Comparison of ENCODE assay signal across 35 cellular contexts in genomic region chr14:104154246-104154645, GRCh38. TPM values are rescaled to one million over a fixed set of nuclear protein-coding genes. Genes with fewer than 3 reads are reported as not detected.
"Had no signal": no experiment of that assay in that cellular context is flagged by ENCODE, and none has a peak within 500 bp of the region (broad histone marks: within the 10 kb centered on the region; RNA-seq: fewer than 3 reads in every experiment).

No MANE protein-coding gene starts in this region.

- DNase-seq: activated B cell treated with CpG ODN at 0.5 μM for 24 hours; activated CD4-positive, alpha-beta memory T cell treated with anti-CD3 and anti-CD28 coated beads for 36 hours; activated CD4-positive, alpha-beta T cell treated with anti-CD3 and anti-CD28 coated beads for 4 hours; activated CD4-positive, alpha-beta T cell treated with anti-CD3 and anti-CD28 coated beads, Interleukin-2, amount 10 ng/mL, durations not matched to agents 24 days and 14 days; activated CD4-positive, alpha-beta T cell treated with anti-CD3 and anti-CD28 coated beads, Interleukin-2, amount 50 U/mL, for 1 hour; activated CD4-positive, alpha-beta T cell treated with anti-CD3 and anti-CD28 coated beads, Interleukin-2, amount 50 U/mL, for 4 hours; activated CD4-positive, CD25-positive, alpha-beta regulatory T cell treated with anti-CD3 and anti-CD28 coated beads, Interleukin-2, amount 50 U/mL, for 72 hours; activated CD8-positive, alpha-beta memory T cell treated with anti-CD3 and anti-CD28 coated beads, Interleukin-2, amount 50 U/mL, for 4 hours; activated CD8-positive, alpha-beta T cell treated with anti-CD3 and anti-CD28 coated beads for 36 hours; activated effector memory CD4-positive, alpha-beta T cell treated with anti-CD3 and anti-CD28 coated beads, Interleukin-2, amount 50 U/mL, for 16 hours; activated gamma-delta T cell treated with Interleukin-2 at 50 U/mL for 16 hours; activated naive CD4-positive, alpha-beta T cell; activated naive CD4-positive, alpha-beta T cell treated with anti-CD3 and anti-CD28 coated beads for 36 hours; activated naive CD4-positive, alpha-beta T cell treated with anti-CD3 and anti-CD28 coated beads, Interleukin-2, amount 50 U/mL, for 16 hours; activated naive CD8-positive, alpha-beta T cell treated with anti-CD3 and anti-CD28 coated beads for 36 hours; activated T-cell treated with anti-CD3 and anti-CD28 coated beads for 4 hours; activated T-cell treated with anti-CD3 and anti-CD28 coated beads, Interleukin-2, amount 50 U/mL, for 1 hour; activated T-cell treated with anti-CD3 and anti-CD28 coated beads, Interleukin-2, amount 50 U/mL, for 4 hours; activated T-cell treated with anti-CD3 and anti-CD28 coated beads, Interleukin-2, amount 50 U/mL, for 72 hours; adrenal gland; amniotic stem cell; aorta; body of pancreas; brain microvascular endothelial cell; central memory CD4-positive, alpha-beta T cell; T-helper 1 cell; T-helper 2 cell; T-helper 9 cell had no signal

- H3K27me3 ChIP-seq: adrenal gland, body of pancreas, brain microvascular endothelial cell had no signal

- H3K4me3 ChIP-seq: adrenal gland, body of pancreas had no signal

- H3K9me3 Mint-ChIP-seq: activated B cell treated with CpG ODN at 0.5 μM for 24 hours; activated CD4-positive, alpha-beta memory T cell treated with anti-CD3 and anti-CD28 coated beads for 36 hours; activated CD4-positive, alpha-beta T cell treated with anti-CD3 and anti-CD28 coated beads, Interleukin-2, amount 10 ng/mL, durations not matched to agents 24 days and 14 days; activated CD8-positive, alpha-beta T cell treated with anti-CD3 and anti-CD28 coated beads for 36 hours; activated naive CD4-positive, alpha-beta T cell treated with anti-CD3 and anti-CD28 coated beads for 36 hours; activated naive CD4-positive, alpha-beta T cell treated with anti-CD3 and anti-CD28 coated beads, Interleukin-2, amount 50 U/mL, for 72 hours; activated naive CD8-positive, alpha-beta T cell treated with anti-CD3 and anti-CD28 coated beads for 36 hours; activated T-cell treated with anti-CD3 and anti-CD28 coated beads, Interleukin-2, amount 50 U/mL, for 4 hours; activated T-cell treated with anti-CD3 and anti-CD28 coated beads, Interleukin-2, amount 50 U/mL, for 72 hours; activated T-helper 1 cell treated with anti-CD3 and anti-CD28 coated beads, Interleukin-12 subunit alpha, Interleukin-12 subunit beta, Interleukin-2, Interleukin-4 antibody, amounts not matched to agents 30 ng/mL and 10 ng/mL and 1 ng/mL, durations not matched to agents 14 hours and 24 hours and 36 hours; activated T-helper 17 cell treated with anti-CD3 and anti-CD28 coated beads, Interleukin-2, amount 50 U/mL, for 72 hours; T-helper 1 cell treated with Interleukin-12 subunit alpha and Interleukin-12 subunit beta and Interleukin-4 antibody, amounts not matched to agents 30 μg/mL and 1 μg/mL, for 36 hours; T-helper 2 cell treated with Interferon-gamma antibody and Interleukin-4, amounts not matched to agents 5 μg/mL and 100 μg/mL, for 36 hours had no signal

- H3K27ac ChIP-seq: adrenal gland, body of pancreas, brain microvascular endothelial cell, breast epithelium, VCaP had no signal

- ATAC-seq: activated CD8-positive, alpha-beta T cell treated with anti-CD3 and anti-CD28 coated beads for 36 hours; activated naive CD4-positive, alpha-beta T cell treated with anti-CD3 and anti-CD28 coated beads, Interleukin-2, amount 50 U/mL, for 72 hours; activated T-cell treated with anti-CD3 and anti-CD28 coated beads, Interleukin-2, amount 50 U/mL, for 4 hours; activated T-cell treated with anti-CD3 and anti-CD28 coated beads, Interleukin-2, amount 50 U/mL, for 72 hours; activated T-helper 17 cell treated with anti-CD3 and anti-CD28 coated beads, Interleukin-2, amount 50 U/mL, for 72 hours; body of pancreas had no signal

- H3K4me3 Mint-ChIP-seq: activated B cell treated with CpG ODN at 0.5 μM for 24 hours; activated CD4-positive, alpha-beta memory T cell treated with anti-CD3 and anti-CD28 coated beads for 36 hours; activated CD4-positive, alpha-beta T cell treated with anti-CD3 and anti-CD28 coated beads, Interleukin-2, amount 10 ng/mL, durations not matched to agents 24 days and 14 days; activated CD8-positive, alpha-beta T cell treated with anti-CD3 and anti-CD28 coated beads for 36 hours; activated naive CD4-positive, alpha-beta T cell treated with anti-CD3 and anti-CD28 coated beads for 36 hours; activated naive CD8-positive, alpha-beta T cell treated with anti-CD3 and anti-CD28 coated beads for 36 hours; activated T-cell treated with anti-CD3 and anti-CD28 coated beads, Interleukin-2, amount 50 U/mL, for 4 hours; activated T-cell treated with anti-CD3 and anti-CD28 coated beads, Interleukin-2, amount 50 U/mL, for 72 hours; activated T-helper 1 cell treated with anti-CD3 and anti-CD28 coated beads, Interleukin-12 subunit alpha, Interleukin-12 subunit beta, Interleukin-2, Interleukin-4 antibody, amounts not matched to agents 30 ng/mL and 10 ng/mL and 1 ng/mL, durations not matched to agents 14 hours and 24 hours and 36 hours; activated T-helper 17 cell treated with anti-CD3 and anti-CD28 coated beads, Interleukin-2, amount 50 U/mL, for 72 hours; T-helper 1 cell treated with Interleukin-12 subunit alpha and Interleukin-12 subunit beta and Interleukin-4 antibody, amounts not matched to agents 30 μg/mL and 1 μg/mL, for 36 hours; T-helper 2 cell treated with Interferon-gamma antibody and Interleukin-4, amounts not matched to agents 5 μg/mL and 100 μg/mL, for 36 hours had no signal

- H3K36me3 Mint-ChIP-seq: activated CD4-positive, alpha-beta memory T cell treated with anti-CD3 and anti-CD28 coated beads for 36 hours; activated naive CD4-positive, alpha-beta T cell treated with anti-CD3 and anti-CD28 coated beads, Interleukin-2, amount 50 U/mL, for 72 hours; activated naive CD8-positive, alpha-beta T cell treated with anti-CD3 and anti-CD28 coated beads for 36 hours had no signal

- H3K27me3 Mint-ChIP-seq: activated B cell treated with CpG ODN at 0.5 μM for 24 hours; activated CD4-positive, alpha-beta T cell treated with anti-CD3 and anti-CD28 coated beads, Interleukin-2, amount 10 ng/mL, durations not matched to agents 24 days and 14 days; activated CD8-positive, alpha-beta T cell treated with anti-CD3 and anti-CD28 coated beads for 36 hours; activated T-helper 17 cell treated with anti-CD3 and anti-CD28 coated beads, Interleukin-2, amount 50 U/mL, for 72 hours had no signal

- H3K27ac Mint-ChIP-seq: activated B cell treated with CpG ODN at 0.5 μM for 24 hours; activated CD4-positive, alpha-beta memory T cell treated with anti-CD3 and anti-CD28 coated beads for 36 hours; activated CD4-positive, alpha-beta T cell treated with anti-CD3 and anti-CD28 coated beads, Interleukin-2, amount 10 ng/mL, durations not matched to agents 24 days and 14 days; activated CD8-positive, alpha-beta T cell treated with anti-CD3 and anti-CD28 coated beads for 36 hours; activated naive CD4-positive, alpha-beta T cell treated with anti-CD3 and anti-CD28 coated beads for 36 hours; activated naive CD4-positive, alpha-beta T cell treated with anti-CD3 and anti-CD28 coated beads, Interleukin-2, amount 50 U/mL, for 72 hours; activated naive CD8-positive, alpha-beta T cell treated with anti-CD3 and anti-CD28 coated beads for 36 hours; activated T-cell treated with anti-CD3 and anti-CD28 coated beads, Interleukin-2, amount 50 U/mL, for 72 hours; activated T-helper 1 cell treated with anti-CD3 and anti-CD28 coated beads, Interleukin-12 subunit alpha, Interleukin-12 subunit beta, Interleukin-2, Interleukin-4 antibody, amounts not matched to agents 30 ng/mL and 10 ng/mL and 1 ng/mL, durations not matched to agents 14 hours and 24 hours and 36 hours; activated T-helper 17 cell treated with anti-CD3 and anti-CD28 coated beads, Interleukin-2, amount 50 U/mL, for 72 hours; T-helper 1 cell treated with Interleukin-12 subunit alpha and Interleukin-12 subunit beta and Interleukin-4 antibody, amounts not matched to agents 30 μg/mL and 1 μg/mL, for 36 hours; T-helper 2 cell treated with Interferon-gamma antibody and Interleukin-4, amounts not matched to agents 5 μg/mL and 100 μg/mL, for 36 hours had no signal

- H3K9me3 ChIP-seq: adrenal gland, body of pancreas, breast epithelium had no signal

- H3K36me3 ChIP-seq: adrenal gland, brain microvascular endothelial cell, breast epithelium had no signal

- H3K4me1 Mint-ChIP-seq: activated B cell treated with CpG ODN at 0.5 μM for 24 hours; activated CD4-positive, alpha-beta T cell treated with anti-CD3 and anti-CD28 coated beads, Interleukin-2, amount 10 ng/mL, durations not matched to agents 24 days and 14 days; activated T-helper 17 cell treated with anti-CD3 and anti-CD28 coated beads, Interleukin-2, amount 50 U/mL, for 72 hours had no signal

RNA-seq across cellular contexts. Expression of gene KIF26A, which starts 15.9 kb away (rescaled TPM):
- total RNA-seq: activated B cell treated with CpG ODN at 0.5 μM for 24 hours had no signal
